ENCODE assay signal across 12 cellular contexts in the genomic region with DNA sequence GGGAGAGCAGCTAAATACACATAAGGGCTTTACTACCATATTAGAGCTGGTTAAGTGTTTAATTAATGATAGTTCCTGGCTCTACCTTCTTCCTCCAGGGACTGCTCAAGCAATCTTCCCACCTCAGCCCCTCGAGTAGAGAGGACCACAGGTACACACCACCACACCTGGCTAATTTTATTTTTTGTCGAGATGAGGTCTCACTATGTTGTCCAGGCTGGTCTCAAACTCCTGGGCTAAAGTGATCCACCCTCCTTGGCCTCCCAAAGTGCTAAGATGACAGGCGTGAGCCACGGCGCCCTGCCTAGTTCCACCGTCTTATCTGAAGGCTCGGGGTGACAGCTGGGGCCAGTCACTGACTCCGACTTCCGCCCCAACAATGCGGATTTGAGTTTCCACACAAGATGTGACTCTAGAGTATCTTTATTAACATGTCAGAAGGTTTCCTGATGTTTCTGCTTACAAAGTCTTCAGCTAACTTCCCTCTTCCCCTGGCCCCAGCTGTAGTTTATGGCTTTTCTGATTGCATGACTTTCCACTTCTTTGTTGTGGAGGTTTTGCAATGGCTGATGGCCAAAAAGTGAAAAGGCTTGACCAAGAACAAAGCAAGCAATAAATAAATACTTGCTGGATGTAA. TPM values are rescaled to one million over a fixed set of nuclear protein-coding genes. Genes with fewer than 3 reads are reported as not detected.
DNase-seq lines count a peak whose midpoint lies in the region; ATAC-seq and TF ChIP-seq lines count a peak whose summit lies in the region.
"Had no signal": no experiment of that assay in that cellular context is flagged by ENCODE, and none has a peak within 500 bp of the region (broad histone marks: within the 10 kb centered on the region; RNA-seq: fewer than 3 reads in every experiment).

No MANE protein-coding gene starts in this region.

- no peak for TF ChIP-seq CTCF in cardiac muscle cell (IDR thresholded peaks at IDR 0.05; ENCODE audit: low read depth, low read length)

- peak; percentile 78 for ATAC-seq in sciatic nerve
- ATAC-seq in HG02610 (IDR thresholded peaks at IDR 0.05; ENCODE audit: unreplicated experiment), result no peak
- ATAC-seq in GM19324 (IDR thresholded peaks at IDR 0.05; ENCODE audit: low FRiP score, unreplicated experiment), result no peak
- no peak for ATAC-seq in GM21447 (IDR thresholded peaks at IDR 0.05; ENCODE audit: unreplicated experiment)

- H3K36me3 ChIP-seq in cardiac muscle cell, result no peaks in the 10 kb centered on the region

- H3K27me3 ChIP-seq in cardiac muscle cell, result no peaks in the 10 kb centered on the region
- H3K27me3 ChIP-seq: testis had no signal

- DNase-seq in GM04503 (ENCODE audit: low read depth) (peak; percentile 47), UCSD-AML1 (lab: John Stamatoyannopoulos, UW; ENCODE audit: unreplicated experiment) (peak; percentile 84), cardiac muscle cell (ENCODE audit: low read depth in 1 of 2, low spot score in 1 of 2) (peak in 1 of 2 donors; percentile 71), sciatic nerve (ENCODE audit: low spot score) (no peak)
- no peak for DNase-seq in activated effector memory CD4-positive, alpha-beta T cell treated with anti-CD3 and anti-CD28 coated beads, Interleukin-2, amount 50 U/mL, for 16 hours
- DNase-seq: activated CD4-positive, alpha-beta T cell treated with anti-CD3 and anti-CD28 coated beads, Interleukin-2, amount 50 U/mL, for 1 hour; NCI-H187 treated with DMSO at 0.1 percent for 48 hours; testis had no signal

- intact Hi-C loops in sciatic nerve (cut with DNase I), result no loop called here

- no peaks in the 10 kb centered on the region for H3K9me3 ChIP-seq in cardiac muscle cell (ENCODE audit: low read depth)
- H3K9me3 ChIP-seq: testis had no signal

- peaks cover 3% of the 10 kb centered on the region for H3K4me1 ChIP-seq in cardiac muscle cell (ENCODE audit: low read depth)

- peak overlapping the region; percentile 28 for H3K27ac ChIP-seq in cardiac muscle cell
- H3K27ac ChIP-seq: epithelial cell of prostate, testis had no signal

- no peak overlapping the region for H3K4me3 ChIP-seq in cardiac muscle cell
- H3K4me3 ChIP-seq: testis had no signal

RNA-seq across cellular contexts. Expression of gene TPST2, which starts 16.8 kb away (rescaled TPM):
- total RNA-seq in cardiac muscle cell (27.3 and 44.2 TPM in 2 replicates), sciatic nerve (26.6 TPM)
- polyA plus RNA-seq in cardiac muscle cell, result 17.8 and 29.6 TPM in 2 replicates

RNA-seq across cellular contexts. Expression of gene CRYBB1, which starts 44.7 kb away (rescaled TPM):
- 0.11 TPM in 1 of 2 replicates, not detected in the other for total RNA-seq in cardiac muscle cell
- polyA plus RNA-seq in cardiac muscle cell, result not detected in 2 replicates
- 0.76 TPM for total RNA-seq in sciatic nerve
- total RNA-seq: testis had no signal

RNA-seq across cellular contexts. Expression of gene CRYBA4, which starts 48.6 kb away (rescaled TPM):
- total RNA-seq in cardiac muscle cell, result not detected in 2 replicates
- polyA plus RNA-seq in cardiac muscle cell, result 0.34 TPM in 1 of 2 replicates, not detected in the other
- not detected for total RNA-seq in sciatic nerve

Comparison
In these comparisons a context has a peak if more than half of its experiments do, and no peak if none do; other contexts are left out.
1. DNase-seq: peak in GM04503 (single experiment) and UCSD-AML1 (single experiment); none in sciatic nerve (single experiment) and activated effector memory CD4-positive, alpha-beta T cell treated with anti-CD3 and anti-CD28 coated beads, Interleukin-2, amount 50 U/mL, for 16 hours (single experiment).